In genomic region chr11:120808616-120809050, GRCh38 we compare ENCODE assay signal across 19 cellular contexts.
DNase-seq lines count a peak whose midpoint lies in the region; ATAC-seq, FAIRE-seq and TF ChIP-seq lines count a peak whose summit lies in the region.
"Had no signal": no experiment of that assay in that cellular context is flagged by ENCODE, and none has a peak within 500 bp of the region (broad histone marks: within the 10 kb centered on the region; RNA-seq: fewer than 3 reads in every experiment).

No MANE protein-coding gene starts in this region.

- H3K4me2 ChIP-seq in A549 (peak overlapping the region; percentile 32; the same call in 2 of the 3 replicates), IMR-90 (ENCODE audit: low read depth, low read length) (no peak overlapping the region)

- H4K20me1 ChIP-seq in IMR-90 (ENCODE audit: insufficient read depth, low read length), result peaks cover 5% of the 10 kb centered on the region; the same call in 1 of the 2 replicates

- no peaks in the 10 kb centered on the region for H3K9me3 Mint-ChIP-seq in CD4-positive, alpha-beta T cell
- H3K9me3 Mint-ChIP-seq in stimulated activated naive B cell treated with anti-CD40 and anti-IgM and Interleukin-4, amounts not matched to agents 10 μg/mL and 1 μg/mL and 100 μg/mL, for 72 hours, result no peaks in the 10 kb centered on the region

- CTCF ChIA-PET in A549 (lab: Yijun Ruan, JAX), result no interaction called here
- CTCF ChIA-PET in IMR-90 (lab: Yijun Ruan, JAX), result no interaction called here
- CTCF ChIA-PET in CD4-positive, alpha-beta T cell (lab: Charles Lee), result no interaction called here

- no peak overlapping the region for H3K9ac ChIP-seq in IMR-90 (ENCODE audit: low read depth, low read length)
- no peak overlapping the region for H3K9ac ChIP-seq in liver (ENCODE audit: low read depth in 1 of 2, low read length in 2 of 2)

- TF ChIP-seq POLR2A in A549 (IDR thresholded peaks at IDR 0.05; ENCODE audit: low read length), result no peak
- TF ChIP-seq POLR2A in IMR-90 (IDR thresholded peaks at IDR 0.05; ENCODE audit: low read depth, low read length), result no peak

- no peak overlapping the region for H4K8ac ChIP-seq in IMR-90 (ENCODE audit: low read depth in 2 of 2, low read length in 2 of 2)

- H3K4me3 ChIP-seq in A549, result no peak overlapping the region
- no peak overlapping the region for H3K4me3 ChIP-seq in IMR-90 (ENCODE audit: insufficient read depth, low read depth, low read length)
- H3K4me3 ChIP-seq in liver (ENCODE audit: low read depth in 1 of 3, low read length in 3 of 3), result no peak overlapping the region
- H3K4me3 ChIP-seq: HAP-1 had no signal

- peak overlapping the region; percentile 27 for H2AFZ ChIP-seq in IMR-90 (replicated peaks; ENCODE audit: low read length, poor library complexity)

- peaks cover 7% of the 10 kb centered on the region; the same call in 1 of the 2 replicates for H3K9me1 ChIP-seq in IMR-90 (ENCODE audit: insufficient read depth, low read length)

- H3K27me3 ChIP-seq in IMR-90 (ENCODE audit: control insufficient read depth, insufficient read depth, low read length) (0 out of 2 replicates have a peak, but pooled peaks cover 3% of the 10 kb centered on the region), liver (ENCODE audit: control insufficient read depth in 4 of 4, insufficient read depth in 4 of 4, low read length in 3 of 4) (no peaks in the 10 kb centered on the region)
- H3K27me3 ChIP-seq in CD4-positive, alpha-beta T cell (ENCODE audit: control insufficient read depth, insufficient read depth, low read length), result peaks cover 13% of the 10 kb centered on the region

- intact Hi-C loops in IMR-90 (cut with micrococcal nuclease), result loop anchor here (5.0 to 10.0 kb wide), 3 partner anchors 204 to 474 kb away; partner anchors contain the start of gene ARHGEF12
- intact Hi-C loops in CD4-positive, alpha-beta T cell (cut with DNase I, micrococcal nuclease), result no loop called here

- no peaks in the 10 kb centered on the region for H3K79me1 ChIP-seq in IMR-90 (ENCODE audit: low read depth in 1 of 2, low read length in 2 of 2)

- no peak overlapping the region for H3K56ac ChIP-seq in IMR-90 (ENCODE audit: extremely low read depth, insufficient read depth, low read length)

- H4K5ac ChIP-seq in IMR-90 (ENCODE audit: low read depth, low read length), result no peak overlapping the region

- POLR2A ChIA-PET in A549 (lab: Yijun Ruan, JAX), result no interaction called here
- POLR2A ChIA-PET in IMR-90 (lab: Charles Lee; ENCODE audit: unreplicated experiment), result no interaction called here
- POLR2A ChIA-PET in CD4-positive, alpha-beta T cell (lab: Charles Lee), result no interaction called here

- no peak for TF ChIP-seq EP300 in A549 (IDR thresholded peaks at IDR 0.05)

- no peak overlapping the region for H4K91ac ChIP-seq in IMR-90 (ENCODE audit: insufficient read depth, low read depth, low read length)

- 0 out of 2 replicates have a peak overlapping the region, but pooled peaks have one; percentile 21 for H3K4ac ChIP-seq in IMR-90 (ENCODE audit: low read depth, low read length)

- no peak for TF ChIP-seq CTCF in A549 (IDR thresholded peaks at IDR 0.05)
- TF ChIP-seq CTCF in IMR-90 (conservative IDR thresholded peaks at IDR 0.05; ENCODE audit: low read depth, low read length), result no peak
- TF ChIP-seq CTCF in liver (IDR thresholded peaks at IDR 0.05; ENCODE audit: low read depth, low read length, missing input control), result no peak
- no peak for TF ChIP-seq CTCF in CD4-positive, alpha-beta T cell (IDR thresholded peaks at IDR 0.05)

- H2AK5ac ChIP-seq in IMR-90 (ENCODE audit: low read depth, low read length), result no peak overlapping the region

- no TSS peak for BruUV-seq in IMR-90 (replicated peaks; lab: Mats Ljungman, UMichigan)

- H3K4me1 ChIP-seq in A549, result peaks cover 23% of the 10 kb centered on the region
- H3K4me1 ChIP-seq in IMR-90 (ENCODE audit: control insufficient read depth, insufficient read depth, low read length), result peaks cover 6% of the 10 kb centered on the region; the same call in 1 of the 2 replicates
- peaks cover 4 to 12% (median 9%) of the 10 kb centered on the region in 4 donors for H3K4me1 ChIP-seq in liver (ENCODE audit: control insufficient read depth in 4 of 4, insufficient read depth in 4 of 4, low read length in 3 of 4)
- H3K4me1 ChIP-seq: HAP-1 had no signal

- H2AK9ac ChIP-seq in IMR-90 (replicated peaks; ENCODE audit: low read depth, low read length, poor library complexity), result no peak overlapping the region

- no peak for FAIRE-seq in A549 (lab: Jason Lieb, UNC)
- FAIRE-seq: A204.1 had no signal

- no peak overlapping the region for H3K14ac ChIP-seq in IMR-90 (replicated peaks; ENCODE audit: low read depth, low read length)

- no peak overlapping the region for H2BK15ac ChIP-seq in IMR-90 (ENCODE audit: low read depth, low read length)

- H3K27ac ChIP-seq in A549 (peak overlapping the region in 1 of 2 experiments; percentile 69; a peak in 2 of 6 replicates), IMR-90 (ENCODE audit: insufficient read depth, low read length) (no peak overlapping the region), liver (ENCODE audit: low read depth in 1 of 2, low read length in 2 of 2) (no peak overlapping the region)
- H3K27ac ChIP-seq in CD4-positive, alpha-beta T cell (ENCODE audit: low read depth, low read length), result no peak overlapping the region
- H3K27ac ChIP-seq: HL-60 had no signal

- no peak overlapping the region for H2BK20ac ChIP-seq in IMR-90 (ENCODE audit: low read depth, low read length)

- H3K36me3 Mint-ChIP-seq in CD4-positive, alpha-beta T cell (ENCODE audit: low read depth), result no peaks in the 10 kb centered on the region
- H3K36me3 Mint-ChIP-seq in stimulated activated naive B cell treated with anti-CD40 and anti-IgM and Interleukin-4, amounts not matched to agents 10 μg/mL and 1 μg/mL and 100 μg/mL, for 72 hours, result no peaks in the 10 kb centered on the region

- dilution Hi-C loops in IMR-90 (cut with HindIII; ENCODE audit: low sequenced_read_pairs, unreplicated experiment), result no loop called here

- in situ Hi-C loops in IMR-90 (cut with MboI; ENCODE audit: low sequenced_read_pairs), result no loop called here

- H3K9me3 ChIP-seq in A549 (no peaks in the 10 kb centered on the region), IMR-90 (ENCODE audit: control insufficient read depth, insufficient read depth, low read length) (no peaks in the 10 kb centered on the region), liver (ENCODE audit: control insufficient read depth in 4 of 4, low read length in 3 of 4) (no peaks in the 10 kb centered on the region)
- H3K9me3 ChIP-seq in CD4-positive, alpha-beta T cell (ENCODE audit: control insufficient read depth, low read length), result no peaks in the 10 kb centered on the region
- H3K9me3 ChIP-seq: HAP-1 had no signal

- TF ChIP-seq RAD21 in A549 (conservative IDR thresholded peaks at IDR 0.05 in 1 of 2, IDR thresholded peaks at IDR 0.05 in 1 of 2) (no peak), IMR-90 (IDR thresholded peaks at IDR 0.05; ENCODE audit: low read length) (no peak), liver (IDR thresholded peaks at IDR 0.05) (peak in 1 of 2 donors; percentile 49)

- 13% methylated on average over 4 of the region's 5 CpGs for WGBS in A549 (ENCODE audit: missing lambda C conversion rate)
- 80% methylated on average over 1 of the region's 5 CpGs; no CpG with 5 or more reads in 1 of the 2 experiments for WGBS in IMR-90 (ENCODE audit: extremely low coverage in 2 of 2, insufficient read length in 1 of 2), 2 experiments
- WGBS in liver, result 26% methylated on average over 5 of the region's 5 CpGs

- no peak overlapping the region for H3K23ac ChIP-seq in IMR-90 (ENCODE audit: low read depth, low read length)

- no peaks in the 10 kb centered on the region for H3K4me1 Mint-ChIP-seq in CD4-positive, alpha-beta T cell (ENCODE audit: low read depth)
- no peaks in the 10 kb centered on the region for H3K4me1 Mint-ChIP-seq in stimulated activated naive B cell treated with anti-CD40 and anti-IgM and Interleukin-4, amounts not matched to agents 10 μg/mL and 1 μg/mL and 100 μg/mL, for 72 hours

- H3K27ac Mint-ChIP-seq in CD4-positive, alpha-beta T cell, result no peak overlapping the region
- no peak overlapping the region for H3K27ac Mint-ChIP-seq in stimulated activated naive B cell treated with anti-CD40 and anti-IgM and Interleukin-4, amounts not matched to agents 10 μg/mL and 1 μg/mL and 100 μg/mL, for 72 hours

- H3K27me3 Mint-ChIP-seq in CD4-positive, alpha-beta T cell, result peaks cover 32% of the 10 kb centered on the region
- peaks cover 16 to 26% of the 10 kb centered on the region in 2 donors for H3K27me3 Mint-ChIP-seq in stimulated activated naive B cell treated with anti-CD40 and anti-IgM and Interleukin-4, amounts not matched to agents 10 μg/mL and 1 μg/mL and 100 μg/mL, for 72 hours

- H3K36me3 ChIP-seq in IMR-90 (ENCODE audit: control insufficient read depth, insufficient read depth, low read length) (no peaks in the 10 kb centered on the region), liver (ENCODE audit: control insufficient read depth in 4 of 4, insufficient read depth in 3 of 4, low read depth in 1 of 4, low read length in 3 of 4) (no peaks in the 10 kb centered on the region)
- H3K36me3 ChIP-seq: HAP-1 had no signal

- DNase-seq in A549 (ENCODE audit: low read depth in 1 of 2, low spot score in 1 of 2), result peak in 1 of 2 experiments; percentile 48
- DNase-seq in IMR-90, result no peak
- DNase-seq in brain pericyte (ENCODE audit: low read depth, low spot score), result peak; percentile 65
- DNase-seq in CD4-positive, alpha-beta T cell, result no peak
- no peak for DNase-seq in NOMO-1 treated with dmso at 0.1 percent for 144 hours (lab: John Stamatoyannopoulos, UW; ENCODE audit: unreplicated experiment)
- DNase-seq in stimulated activated naive B cell treated with anti-CD40 and anti-IgM and Interleukin-4, amounts not matched to agents 10 μg/mL and 1 μg/mL and 100 μg/mL, for 72 hours, result no peak
- DNase-seq: C1 segment of cervical spinal cord, DND-41, Kasumi-1, NCI-H1105, NCI-H2081, NCI-H510A, NCI-H774, OCI-M1, SHP77 had no signal

- no peak overlapping the region for H3K18ac ChIP-seq in IMR-90 (ENCODE audit: low read depth, low read length)

- no peak overlapping the region for H3K4me3 Mint-ChIP-seq in CD4-positive, alpha-beta T cell
- no peak overlapping the region for H3K4me3 Mint-ChIP-seq in stimulated activated naive B cell treated with anti-CD40 and anti-IgM and Interleukin-4, amounts not matched to agents 10 μg/mL and 1 μg/mL and 100 μg/mL, for 72 hours

- no peak overlapping the region for H2BK5ac ChIP-seq in IMR-90 (ENCODE audit: low read depth, low read length, poor library complexity, severe bottlenecking)

- no peak overlapping the region for H2BK120ac ChIP-seq in IMR-90 (ENCODE audit: low read depth, low read length)

- peak; percentile 55 to 82; a peak in 5 of 6 replicates for ATAC-seq in A549
- ATAC-seq in IMR-90 (ENCODE audit: low read depth), result no peak
- no peak for ATAC-seq in CD4-positive, alpha-beta T cell (ENCODE audit: poor library complexity)
- ATAC-seq in stimulated activated naive B cell treated with anti-CD40 and anti-IgM and Interleukin-4, amounts not matched to agents 10 μg/mL and 1 μg/mL and 100 μg/mL, for 72 hours (replicated peaks), result no peak

TF ChIP-seq in A549, 52 proteins besides CTCF, POLR2A, EP300 and RAD21 (continues in another document):
- TF ChIP-seq EHMT2 (IDR thresholded peaks at IDR 0.05; ENCODE audit: low read depth), result no peak

TF ChIP-seq in IMR-90, 13 proteins besides CTCF, POLR2A, EP300 and RAD21 (continues in another document):
- TF ChIP-seq RCOR1 (IDR thresholded peaks at IDR 0.05; ENCODE audit: insufficient replicate concordance, low read length), result no peak

TF ChIP-seq in liver, 16 proteins besides CTCF, POLR2A, EP300 and RAD21 (continues in another document):
- peak in 1 of 2 donors; percentile 40 for TF ChIP-seq GABPA (IDR thresholded peaks at IDR 0.05 in 1 of 2, conservative IDR thresholded peaks at IDR 0.05 in 1 of 2)

Comparison
In these comparisons a context has a peak if more than half of its experiments do, and no peak if none do; other contexts are left out.
1. ATAC-seq: peak in A549 (2 of 2); none in IMR-90 (single experiment), CD4-positive, alpha-beta T cell (single experiment) and stimulated activated naive B cell treated with anti-CD40 and anti-IgM and Interleukin-4, amounts not matched to agents 10 μg/mL and 1 μg/mL and 100 μg/mL, for 72 hours (0 of 2).